ENCODE assay signal across 6 cellular contexts in the genomic region with DNA sequence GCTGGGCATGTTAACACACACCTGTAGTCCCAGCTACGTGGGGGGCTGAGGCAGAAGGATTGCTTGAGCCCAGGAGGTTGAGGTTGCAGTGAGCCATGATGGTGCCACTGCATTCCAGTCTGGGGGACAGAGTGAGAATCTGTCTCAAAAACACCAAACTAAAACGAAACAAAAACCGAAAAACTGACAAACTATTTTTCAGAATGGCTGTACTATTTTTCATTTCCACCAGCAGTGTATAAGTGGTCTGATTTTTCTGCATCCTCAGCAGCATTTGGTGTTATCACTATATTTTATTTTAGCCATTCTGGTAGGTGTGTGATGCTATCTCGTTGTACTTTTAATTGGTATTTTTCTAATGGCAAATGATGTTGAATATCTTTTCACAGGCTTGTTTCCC.
"Had no signal": no experiment of that assay in that cellular context is flagged by ENCODE, and none has a peak within 500 bp of the region (broad histone marks: within the 10 kb centered on the region; RNA-seq: fewer than 3 reads in every experiment).

No MANE protein-coding gene starts in this region.

- DNase-seq: IMR-90, KBM-7, KG1 had no signal

- H3K4me3 ChIP-seq: K562 had no signal

- H3K27ac ChIP-seq: HL-60 had no signal

- FAIRE-seq: HTR-8/SVneo, K562 had no signal

- ATAC-seq: K562 had no signal
